8 cellular contexts compared by ENCODE assay signal in the genomic region with DNA sequence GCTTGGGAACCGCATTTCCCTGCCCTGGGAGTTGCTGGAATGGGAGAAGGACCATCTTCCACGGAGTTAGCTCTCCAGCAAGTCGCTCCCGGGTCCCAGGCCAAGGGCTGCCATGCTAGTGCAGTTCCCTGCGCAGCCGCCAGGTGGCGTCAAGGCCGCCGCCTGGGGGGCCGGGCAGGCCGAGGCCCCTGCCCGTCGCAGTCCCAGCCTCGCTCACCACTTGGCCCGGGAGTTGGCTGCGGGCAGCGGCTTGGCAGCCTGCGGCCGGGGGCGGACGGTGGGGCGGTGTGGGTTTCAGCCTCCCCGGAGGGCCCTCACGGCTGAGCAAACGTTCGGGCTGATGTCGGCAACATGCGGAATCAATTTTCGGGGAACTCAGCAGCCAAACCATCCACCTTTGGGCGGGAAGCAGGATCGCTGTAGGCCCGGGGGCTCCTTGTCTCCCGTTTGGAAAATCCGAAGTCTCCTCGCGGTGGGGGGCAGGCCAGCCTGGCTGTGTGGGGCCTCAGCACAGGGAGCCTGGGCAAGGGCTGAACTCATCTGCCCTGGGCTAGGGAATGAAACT.
DNase-seq lines count a peak whose midpoint lies in the region; ATAC-seq and TF ChIP-seq lines count a peak whose summit lies in the region.

No MANE protein-coding gene starts in this region.

- CTCF ChIA-PET in PC-3 (lab: Charles Lee) = no interaction called here

- TF ChIP-seq CTCF in PC-3 (conservative IDR thresholded peaks at IDR 0.05; ENCODE audit: low read depth, low read length) = peak; percentile 54
- peak; percentile 97 for TF ChIP-seq CTCF in foreskin fibroblast (IDR thresholded peaks at IDR 0.05; ENCODE audit: low read depth, low read length)

- no peaks in the 10 kb centered on the region for H3F3A ChIP-seq in PC-3 (ENCODE audit: low read length, unreplicated experiment)

- POLR2A ChIA-PET in PC-3 (lab: Charles Lee; ENCODE audit: unreplicated experiment) = no interaction called here

- H3K9ac ChIP-seq in PC-3 (ENCODE audit: low read length) (no peak overlapping the region), skeletal muscle tissue (ENCODE audit: low read depth in 1 of 3, low read length in 3 of 3) (peak overlapping the region in 1 of 3 donors; percentile 16)

- H2AFZ ChIP-seq in PC-3 (ENCODE audit: low read length) = no peak overlapping the region

- BruUV-seq in PC-3 (replicated peaks; lab: Mats Ljungman, UMichigan) = no TSS peak

- H3K27ac ChIP-seq in PC-3 (ENCODE audit: low read length) = no peak overlapping the region
- H3K27ac ChIP-seq in skeletal muscle tissue (ENCODE audit: low read depth, low read length) = no peak overlapping the region
- no peak overlapping the region for H3K27ac ChIP-seq in effector memory CD4-positive, alpha-beta T cell (ENCODE audit: insufficient read depth, low read length, poor library complexity, severe bottlenecking)

- no peaks in the 10 kb centered on the region for H3K9me3 ChIP-seq in PC-3 (ENCODE audit: low read length)
- no peaks in the 10 kb centered on the region for H3K9me3 ChIP-seq in skeletal muscle tissue (ENCODE audit: control insufficient read depth in 3 of 3, low read length in 3 of 3)
- H3K9me3 ChIP-seq in effector memory CD4-positive, alpha-beta T cell (ENCODE audit: control insufficient read depth, low read length) = no peaks in the 10 kb centered on the region

- intact Hi-C loops in PC-3 (cut with micrococcal nuclease) = no loop called here

- H3K27me3 ChIP-seq in PC-3 (ENCODE audit: low read length) (no peaks in the 10 kb centered on the region), skeletal muscle tissue (ENCODE audit: control insufficient read depth in 3 of 3, insufficient read depth in 3 of 3, low read length in 3 of 3) (no peaks in the 10 kb centered on the region)
- no peaks in the 10 kb centered on the region for H3K27me3 ChIP-seq in effector memory CD4-positive, alpha-beta T cell (replicated peaks; ENCODE audit: control insufficient read depth, insufficient read depth, low read length, poor library complexity, severe bottlenecking)

- no peaks in the 10 kb centered on the region for H3K9me2 ChIP-seq in PC-3 (replicated peaks; ENCODE audit: low read length)

- peak; percentile 63 for ATAC-seq in GM19351 (IDR thresholded peaks at IDR 0.05; ENCODE audit: unreplicated experiment)
- no peak for ATAC-seq in PC-3
- no peak for ATAC-seq in HG02763 (IDR thresholded peaks at IDR 0.05; ENCODE audit: unreplicated experiment)

- no peaks in the 10 kb centered on the region for H3K79me2 ChIP-seq in PC-3 (ENCODE audit: low read length)

- peak; percentile 88 for DNase-seq in AG20443 (ENCODE audit: low spot score)
- no peak for DNase-seq in PC-3
- DNase-seq in foreskin fibroblast = peak; percentile 33 to 71
- DNase-seq in NCI-H1694 (lab: John Stamatoyannopoulos, UW) = no peak
- no peak for DNase-seq in effector memory CD4-positive, alpha-beta T cell

- H4K20me1 ChIP-seq in PC-3 (ENCODE audit: low read length) = no peaks in the 10 kb centered on the region

- H3K4me1 ChIP-seq in PC-3 (ENCODE audit: insufficient read depth, low read length) (no peaks in the 10 kb centered on the region), skeletal muscle tissue (ENCODE audit: control insufficient read depth in 3 of 3, insufficient read depth in 3 of 3, low read length in 3 of 3) (peaks cover 0 to 6% (median 2%) of the 10 kb centered on the region in 3 donors)
- H3K4me1 ChIP-seq in effector memory CD4-positive, alpha-beta T cell (ENCODE audit: control insufficient read depth, insufficient read depth, low read length, poor library complexity, severe bottlenecking) = no peaks in the 10 kb centered on the region

- H3K4me3 ChIP-seq in PC-3 (ENCODE audit: low read length) (no peak overlapping the region), foreskin fibroblast (ENCODE audit: low read depth in 1 of 2, low read length in 2 of 2) (peak overlapping the region in 1 of 2 donors; percentile 10), skeletal muscle tissue (ENCODE audit: low read length in 3 of 3) (peak overlapping the region; percentile 29 to 41 (median 35))
- H3K4me3 ChIP-seq in effector memory CD4-positive, alpha-beta T cell (ENCODE audit: insufficient read depth, low read depth, low read length, poor library complexity, severe bottlenecking) = no peak overlapping the region

- no peak overlapping the region for H3K4me2 ChIP-seq in PC-3 (ENCODE audit: low read length)

- H3K36me3 ChIP-seq in PC-3 (ENCODE audit: low read depth, low read length) (no peaks in the 10 kb centered on the region), skeletal muscle tissue (ENCODE audit: control insufficient read depth in 3 of 3, insufficient read depth in 3 of 3, low read length in 3 of 3) (no peaks in the 10 kb centered on the region)
- H3K36me3 ChIP-seq in effector memory CD4-positive, alpha-beta T cell (ENCODE audit: control insufficient read depth, insufficient read depth, low read length) = no peaks in the 10 kb centered on the region

Comparison
In these comparisons a context has a peak if more than half of its experiments do, and no peak if none do; other contexts are left out.
1. DNase-seq: peak in AG20443 (single experiment) and foreskin fibroblast (2 of 2); none in PC-3 (single experiment), NCI-H1694 (single experiment) and effector memory CD4-positive, alpha-beta T cell (0 of 3).
2. H3K4me3 ChIP-seq: peak in skeletal muscle tissue (3 of 3); none in PC-3 (single experiment) and effector memory CD4-positive, alpha-beta T cell (single experiment).